22 cellular contexts compared by ENCODE assay signal in genomic region chr11:134738581-134738980, GRCh38.
"Had no signal": no experiment of that assay in that cellular context is flagged by ENCODE, and none has a peak within 500 bp of the region (broad histone marks: within the 10 kb centered on the region; RNA-seq: fewer than 3 reads in every experiment).

No MANE protein-coding gene starts in this region.

- DNase-seq: Kasumi-1, MM.1S, NCI-H1092 treated with DMSO at 0.1 percent for 48 hours, NCI-H1436, NCI-H187, NCI-H2029, NCI-H2081 treated with DMSO at 0.1 percent for 48 hours, NCI-H2171, NCI-H226, NCI-H446, NCI-H510A, NCI-H524 treated with DMSO at 0.1 percent for 48 hours, NCI-H69, NCI-H774, SHP77, SK-N-SH had no signal

- FAIRE-seq: HTR-8/SVneo, K562 had no signal

- H3K4me2 ChIP-seq: KMS-11, SK-N-SH had no signal

- H3K9me3 ChIP-seq: SK-N-SH had no signal

- H3K4me3 ChIP-seq: K562 had no signal

- H3K27ac ChIP-seq: HL-60, KMS-11, RWPE1 had no signal

- ATAC-seq: K562, Panc1 had no signal

- H3K9ac ChIP-seq: KMS-11, SK-N-SH had no signal
